In the genomic region with DNA sequence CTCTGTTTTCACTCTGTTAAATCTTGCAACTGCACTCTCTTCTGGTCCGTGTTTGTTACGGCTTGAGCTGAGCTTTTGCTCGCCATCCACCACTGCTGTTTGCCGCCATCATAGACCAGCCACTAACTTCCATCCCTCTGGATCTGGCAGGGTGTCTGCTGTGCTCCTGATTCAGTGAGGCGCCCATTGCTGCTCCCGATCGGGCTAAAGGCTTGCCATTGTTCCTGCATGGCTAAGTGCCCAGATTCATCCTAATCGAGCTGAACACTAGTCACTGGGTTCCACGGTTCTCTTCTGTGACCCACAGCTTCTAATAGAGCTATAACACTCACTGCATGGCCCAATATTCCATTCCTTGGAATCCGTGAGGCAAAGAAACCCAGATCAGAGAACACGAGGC, we compare ENCODE assay signal across 8 cellular contexts.
DNase-seq lines count a peak whose midpoint lies in the region; TF ChIP-seq lines count a peak whose summit lies in the region.
"Not testable (repeated sequence)": the region's sequence is repeated elsewhere in the genome, so short reads cannot be mapped to it uniquely, and the experiment has no call there.

No MANE protein-coding gene starts in this region.

- not testable (repeated sequence) for H3K27me3 ChIP-seq in dorsolateral prefrontal cortex; layer of hippocampus (ENCODE audit: control insufficient read depth, insufficient read depth, low read length)

- H3K27ac ChIP-seq in dorsolateral prefrontal cortex (peak overlapping the region; percentile 54 to 99 (median 94)), layer of hippocampus (ENCODE audit: low read depth, low read length) (peak overlapping the region; percentile 96), temporal lobe (ENCODE audit: low read depth, low read length) (peak overlapping the region; percentile 89)

- intact Hi-C loops in dorsolateral prefrontal cortex (cut with DNase I), result loop anchor here (2.0 to 5.0 kb wide), 4 partner anchors 33 to 217 kb away; partner anchors contain the start of gene RHOU (in 1 of the 2)
- intact Hi-C loops in head of caudate nucleus (cut with DNase I); posterior cingulate gyrus (cut with DNase I): not testable (repeated sequence)

- TF ChIP-seq CTCF in dorsolateral prefrontal cortex (IDR thresholded peaks at IDR 0.05 in 54 of 56, conservative IDR thresholded peaks at IDR 0.05 in 2 of 56; ENCODE audit: low read depth in 1 of 56, partially characterized antibody in 56 of 56), result peak in 2 of 56 donors; percentile 6 to 14

- not testable (repeated sequence) for H3K4me3 ChIP-seq in dorsolateral prefrontal cortex

- DNase-seq in C1 segment of cervical spinal cord (lab: John Stamatoyannopoulos, UW) (peak in 10 of 14 donors; percentile 25 to 73 (median 58)), anterior cingulate cortex (lab: John Stamatoyannopoulos, UW) (peak in 51 of 58 donors; percentile 6 to 85 (median 57)), dorsolateral prefrontal cortex (peak in 9 of 10 donors; percentile 56 to 89 (median 85)), head of caudate nucleus (peak; percentile 51 to 95 (median 86)), nucleus accumbens (lab: John Stamatoyannopoulos, UW) (peak in 53 of 56 donors; percentile 22 to 88 (median 69)), posterior cingulate gyrus (peak; percentile 36 to 95 (median 78))
